8 cellular contexts compared by ENCODE assay signal in the genomic region with DNA sequence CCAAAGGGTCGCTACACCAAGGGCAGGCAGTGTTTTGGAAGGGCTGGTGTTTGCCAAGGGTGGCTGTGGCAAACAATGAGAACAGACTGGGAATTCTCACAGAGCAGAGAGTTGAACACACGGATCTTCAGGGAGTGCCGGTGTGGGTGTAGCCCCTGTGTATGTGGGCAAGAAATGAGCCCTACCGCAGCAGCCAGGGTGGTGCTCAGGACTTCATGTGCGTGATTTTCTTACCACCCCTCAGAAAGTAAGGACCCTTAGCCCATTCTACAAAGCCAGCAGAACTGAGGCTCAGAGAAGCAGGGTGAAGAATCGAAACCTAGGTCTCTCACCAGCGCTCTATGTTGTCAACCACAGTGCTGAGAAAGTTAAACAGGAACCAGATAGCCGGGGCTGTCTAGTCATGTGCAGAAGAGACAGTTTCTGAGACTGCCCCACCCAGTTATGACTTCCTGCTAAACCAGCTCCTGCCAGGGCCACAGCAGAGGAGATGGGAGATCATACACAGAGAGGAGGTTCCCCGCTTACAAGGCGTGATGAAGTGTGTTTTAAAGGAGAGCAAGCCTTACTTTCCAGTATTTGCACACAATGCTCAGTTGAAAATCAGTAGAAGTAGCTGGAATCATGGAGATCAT. TPM values are rescaled to one million over a fixed set of nuclear protein-coding genes. Genes with fewer than 3 reads are reported as not detected.
DNase-seq lines count a peak whose midpoint lies in the region; ATAC-seq and TF ChIP-seq lines count a peak whose summit lies in the region.

No MANE protein-coding gene starts in this region.

- peaks cover 0 to 20% (median 0%) of the 10 kb centered on the region in 12 donors for H3K4me1 ChIP-seq in heart left ventricle

- H3K27me3 ChIP-seq in heart left ventricle, result no peaks in the 10 kb centered on the region

- H3K9me3 ChIP-seq in heart left ventricle, result no peaks in the 10 kb centered on the region

- ATAC-seq in HG02763 (IDR thresholded peaks at IDR 0.05; ENCODE audit: unreplicated experiment) (peak; percentile 98), heart left ventricle (peak; percentile 61 to 94 (median 89))

- H3K36me3 ChIP-seq in heart left ventricle, result peaks cover 0 to 18% (median 9%) of the 10 kb centered on the region in 9 donors

- 51 to 62% (median 58%) methylated on average over 10 of the region's 10 CpGs for WGBS in heart left ventricle, 4 donors

- TF ChIP-seq CTCF in heart left ventricle (IDR thresholded peaks at IDR 0.05), result no peak

- H3K4me3 ChIP-seq in heart left ventricle, result peak overlapping the region in 3 of 12 donors; percentile 5 to 35 (median 23)

- peak overlapping the region in 7 of 12 donors; percentile 2 to 93 (median 17) for H3K27ac ChIP-seq in heart left ventricle

- TF ChIP-seq POLR2A in GM15510 (IDR thresholded peaks at IDR 0.05; ENCODE audit: borderline replicate concordance, extremely low read depth, insufficient read length), result peak; percentile 44
- no peak for TF ChIP-seq POLR2A in heart left ventricle (IDR thresholded peaks at IDR 0.05)

- DNase-seq in NOMO-1 (lab: John Stamatoyannopoulos, UW; ENCODE audit: unreplicated experiment in 2 of 2), result peak; percentile 74 to 96
- DNase-seq in activated T-cell treated with anti-CD3 and anti-CD28 coated beads for 48 hours (ENCODE audit: low read depth), result peak; percentile 36
- DNase-seq in heart left ventricle, result peak in 4 of 5 donors; percentile 35 to 53 (median 50)
- peak; percentile 52 to 70 for DNase-seq in stimulated activated CD4-positive, alpha-beta T cell treated with anti-CD3 and anti-CD28 coated beads, Interleukin-2, amount 100 ng/mL, for 24 hours
- DNase-seq in HuH-7 (ENCODE audit: low spot score), result no peak
- no peak for DNase-seq in HuH-7.5 (ENCODE audit: low spot score)

- intact Hi-C loops in heart left ventricle (cut with DNase I), result loop anchor here in 1 of 10 donors (2.0 kb wide), 1 partner anchor 21 kb away; no protein-coding TSS in a partner anchor

RNA-seq across cellular contexts. Expression of a gene that starts 21.9 kb away (rescaled TPM):
- 10 to 100 TPM; 15.0 to 21.3 (median 18.8) TPM for total RNA-seq in heart left ventricle
- polyA plus RNA-seq in heart left ventricle, result 10 to 100 TPM in 1 of 2 donors, 1 to 10 TPM in 1; 9.0 to 11.1 TPM

Comparison
In these comparisons a context has a peak if more than half of its experiments do, and no peak if none do; other contexts are left out.
1. DNase-seq: peak in NOMO-1 (2 of 2), activated T-cell treated with anti-CD3 and anti-CD28 coated beads for 48 hours (single experiment), heart left ventricle (4 of 5) and stimulated activated CD4-positive, alpha-beta T cell treated with anti-CD3 and anti-CD28 coated beads, Interleukin-2, amount 100 ng/mL, for 24 hours (2 of 2); none in HuH-7 (single experiment) and HuH-7.5 (single experiment).